Comparison of ENCODE assay signal across 29 cellular contexts in genomic region chr20:52196845-52197244, GRCh38.
"Had no signal": no experiment of that assay in that cellular context is flagged by ENCODE, and none has a peak within 500 bp of the region (broad histone marks: within the 10 kb centered on the region; RNA-seq: fewer than 3 reads in every experiment).

No MANE protein-coding gene starts in this region.

- H3K4me3 Mint-ChIP-seq: stimulated activated effector memory CD8-positive, alpha-beta T cell treated with anti-CD3 and anti-CD28 coated beads, Interleukin-12 subunit alpha, Interleukin-12 subunit beta, amount 100 ng/mL, for 72 hours; stimulated activated memory B cell treated with anti-CD40 and anti-IgM and Interleukin-4, amounts not matched to agents 10 μg/mL and 1 μg/mL and 100 μg/mL, for 72 hours; stimulated activated naive B cell treated with anti-CD40 and anti-IgM and Interleukin-4, amounts not matched to agents 10 μg/mL and 1 μg/mL and 100 μg/mL, for 72 hours; stimulated activated naive CD8-positive, alpha-beta T cell treated with anti-CD3 and anti-CD28 coated beads, Interleukin-15, amount 100 ng/mL, for 72 hours; stimulated activated naive CD8-positive, alpha-beta T cell treated with anti-CD3 and anti-CD28 coated beads, Interleukin-15, Interleukin-2, amounts not matched to agents 100 ng/mL and 50 ng/mL, for 24 hours; type B pancreatic cell had no signal

- H3K27ac ChIP-seq: stomach, suprapubic skin, testis, thoracic aorta, thyroid gland, tibial artery, tibial nerve, transverse colon, upper lobe of left lung, upper lobe of right lung, uterus, vagina had no signal

- H3K36me3 ChIP-seq: stomach, suprapubic skin, thoracic aorta, thyroid gland, tibial artery, tibial nerve, transverse colon, upper lobe of left lung, upper lobe of right lung, uterus, vagina had no signal

- H3K9me3 ChIP-seq: stomach, suprapubic skin, testis, thoracic aorta, thyroid gland, tibial artery, tibial nerve, transverse colon, upper lobe of left lung, upper lobe of right lung, uterus, vagina had no signal

- FAIRE-seq: urothelium cell line had no signal

- H3K27me3 ChIP-seq: stomach, suprapubic skin, testis, thyroid gland, tibial artery, tibial nerve, transverse colon, upper lobe of left lung, upper lobe of right lung, uterus, vagina had no signal

- ATAC-seq: stimulated activated effector memory CD8-positive, alpha-beta T cell treated with anti-CD3 and anti-CD28 coated beads, Interleukin-12 subunit alpha, Interleukin-12 subunit beta, amount 100 ng/mL, for 72 hours; stimulated activated memory B cell treated with anti-CD40 and anti-IgM and Interleukin-4, amounts not matched to agents 10 μg/mL and 1 μg/mL and 100 μg/mL, for 72 hours; stimulated activated naive B cell treated with anti-CD40 and anti-IgM and Interleukin-4, amounts not matched to agents 10 μg/mL and 1 μg/mL and 100 μg/mL, for 72 hours; stimulated activated naive CD8-positive, alpha-beta T cell treated with anti-CD3 and anti-CD28 coated beads, Interleukin-15, amount 100 ng/mL, for 72 hours; stimulated activated naive CD8-positive, alpha-beta T cell treated with anti-CD3 and anti-CD28 coated beads, Interleukin-15, Interleukin-2, amounts not matched to agents 100 U/mL and 50 U/mL, for 24 hours; upper lobe of right lung had no signal

- DNase-seq: stimulated activated CD4-positive, alpha-beta T cell treated with anti-CD3 and anti-CD28 coated beads, Interleukin-2, amount 100 ng/mL, for 48 hours; stimulated activated CD4-positive, alpha-beta T cell treated with anti-CD3 and anti-CD28 coated beads, Interleukin-4, amount 100 ng/mL, for 1 hour; stimulated activated CD4-positive, alpha-beta T cell treated with anti-CD3 and anti-CD28 coated beads, Interleukin-4, amount 100 ng/mL, for 24 hours; stimulated activated CD4-positive, alpha-beta T cell treated with anti-CD3 and anti-CD28 coated beads, Interleukin-4, amount 100 ng/mL, for 4 hours; stimulated activated CD8-positive, alpha-beta memory T cell treated with anti-CD3 and anti-CD28 coated beads, Interleukin-4, amount 100 ng/mL, for 48 hours; stimulated activated naive B cell treated with anti-CD40 and anti-IgM and Interleukin-4, amounts not matched to agents 10 μg/mL and 1 μg/mL and 100 μg/mL, for 72 hours; stimulated activated naive CD4-positive, alpha-beta T cell; stimulated activated naive CD4-positive, alpha-beta T cell treated with Interleukin-2 at 50 U/mL for 16 hours; stimulated activated naive CD8-positive, alpha-beta T cell treated with anti-CD3 and anti-CD28 coated beads, Interleukin-15, amount 100 ng/mL, for 72 hours; stimulated activated naive CD8-positive, alpha-beta T cell treated with anti-CD3 and anti-CD28 coated beads, Interleukin-15, Interleukin-2, amounts not matched to agents 100 U/mL and 50 U/mL, for 24 hours; stomach; substantia nigra; testis; thyroid gland; tibial artery; transverse colon; trophoblast cell; upper lobe of left lung; upper lobe of right lung; uterus had no signal

- H3K27me3 Mint-ChIP-seq: stimulated activated memory B cell treated with anti-CD40 and anti-IgM and Interleukin-4, amounts not matched to agents 10 μg/mL and 1 μg/mL and 100 μg/mL, for 72 hours; stimulated activated naive B cell treated with anti-CD40 and anti-IgM and Interleukin-4, amounts not matched to agents 10 μg/mL and 1 μg/mL and 100 μg/mL, for 72 hours; stimulated activated naive CD8-positive, alpha-beta T cell treated with anti-CD3 and anti-CD28 coated beads, Interleukin-15, amount 100 ng/mL, for 72 hours; stimulated activated naive CD8-positive, alpha-beta T cell treated with anti-CD3 and anti-CD28 coated beads, Interleukin-15, Interleukin-2, amounts not matched to agents 100 ng/mL and 50 ng/mL, for 24 hours; type B pancreatic cell had no signal

- H3K4me3 ChIP-seq: stomach, suprapubic skin, testis, thoracic aorta, thyroid gland, tibial artery, tibial nerve, transverse colon, upper lobe of left lung, upper lobe of right lung, uterus, vagina had no signal

- H3K4me1 ChIP-seq: testis, upper lobe of right lung, uterus had no signal

- H3K36me3 Mint-ChIP-seq: stimulated activated effector memory CD8-positive, alpha-beta T cell treated with anti-CD3 and anti-CD28 coated beads, Interleukin-12 subunit alpha, Interleukin-12 subunit beta, amount 100 ng/mL, for 72 hours; stimulated activated memory B cell treated with anti-CD40 and anti-IgM and Interleukin-4, amounts not matched to agents 10 μg/mL and 1 μg/mL and 100 μg/mL, for 72 hours; stimulated activated naive B cell treated with anti-CD40 and anti-IgM and Interleukin-4, amounts not matched to agents 10 μg/mL and 1 μg/mL and 100 μg/mL, for 72 hours; type B pancreatic cell had no signal

- H3K27ac Mint-ChIP-seq: stimulated activated effector memory CD8-positive, alpha-beta T cell treated with anti-CD3 and anti-CD28 coated beads, Interleukin-12 subunit alpha, Interleukin-12 subunit beta, amount 100 ng/mL, for 72 hours; stimulated activated memory B cell treated with anti-CD40 and anti-IgM and Interleukin-4, amounts not matched to agents 10 μg/mL and 1 μg/mL and 100 μg/mL, for 72 hours; stimulated activated naive B cell treated with anti-CD40 and anti-IgM and Interleukin-4, amounts not matched to agents 10 μg/mL and 1 μg/mL and 100 μg/mL, for 72 hours; stimulated activated naive CD8-positive, alpha-beta T cell treated with anti-CD3 and anti-CD28 coated beads, Interleukin-15, amount 100 ng/mL, for 72 hours; stimulated activated naive CD8-positive, alpha-beta T cell treated with anti-CD3 and anti-CD28 coated beads, Interleukin-15, Interleukin-2, amounts not matched to agents 100 ng/mL and 50 ng/mL, for 24 hours; type B pancreatic cell had no signal

- H3K9me3 Mint-ChIP-seq: stimulated activated effector memory CD8-positive, alpha-beta T cell treated with anti-CD3 and anti-CD28 coated beads, Interleukin-12 subunit alpha, Interleukin-12 subunit beta, amount 100 ng/mL, for 72 hours; stimulated activated memory B cell treated with anti-CD40 and anti-IgM and Interleukin-4, amounts not matched to agents 10 μg/mL and 1 μg/mL and 100 μg/mL, for 72 hours; stimulated activated naive B cell treated with anti-CD40 and anti-IgM and Interleukin-4, amounts not matched to agents 10 μg/mL and 1 μg/mL and 100 μg/mL, for 72 hours; stimulated activated naive CD8-positive, alpha-beta T cell treated with anti-CD3 and anti-CD28 coated beads, Interleukin-15, amount 100 ng/mL, for 72 hours; stimulated activated naive CD8-positive, alpha-beta T cell treated with anti-CD3 and anti-CD28 coated beads, Interleukin-15, Interleukin-2, amounts not matched to agents 100 ng/mL and 50 ng/mL, for 24 hours; type B pancreatic cell had no signal
